1 cellular context compared by ENCODE assay signal in the genomic region with DNA sequence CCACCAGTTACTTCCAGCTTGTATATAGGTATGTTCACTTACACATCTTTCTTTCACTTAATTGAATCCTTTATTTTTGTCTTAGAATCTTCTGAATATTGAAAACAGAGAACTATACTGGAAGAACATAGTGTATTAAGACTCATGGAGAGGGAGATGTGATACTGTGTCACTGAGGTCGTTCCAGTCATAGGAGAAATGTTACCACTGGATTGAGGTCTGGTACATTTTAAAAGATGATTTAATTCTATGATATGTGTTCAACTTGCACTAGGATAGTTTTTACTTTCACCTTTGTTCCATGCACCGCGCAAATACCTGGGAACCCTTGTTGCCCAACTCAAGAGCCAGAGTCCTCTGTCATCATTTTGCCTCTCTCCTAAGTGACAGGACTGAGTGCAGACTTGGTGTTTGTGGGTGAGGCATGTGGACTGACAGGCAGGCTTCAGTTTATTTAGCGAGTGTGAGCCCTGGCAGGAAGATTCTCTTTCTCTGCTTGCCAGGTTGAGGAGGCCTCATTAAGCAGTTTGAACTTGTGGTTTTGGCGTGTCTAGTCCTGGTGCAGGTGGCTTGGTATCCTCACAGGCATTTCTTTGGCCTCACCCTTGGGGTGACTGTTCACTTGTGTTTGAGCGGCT.
TF ChIP-seq lines count a peak whose summit lies in the region.

No MANE protein-coding gene starts in this region.

TF ChIP-seq in GM23338, 12 proteins besides CTCF, POLR2A, EP300 and RAD21 (continued from another document):
- TF ChIP-seq, protein P1, sequence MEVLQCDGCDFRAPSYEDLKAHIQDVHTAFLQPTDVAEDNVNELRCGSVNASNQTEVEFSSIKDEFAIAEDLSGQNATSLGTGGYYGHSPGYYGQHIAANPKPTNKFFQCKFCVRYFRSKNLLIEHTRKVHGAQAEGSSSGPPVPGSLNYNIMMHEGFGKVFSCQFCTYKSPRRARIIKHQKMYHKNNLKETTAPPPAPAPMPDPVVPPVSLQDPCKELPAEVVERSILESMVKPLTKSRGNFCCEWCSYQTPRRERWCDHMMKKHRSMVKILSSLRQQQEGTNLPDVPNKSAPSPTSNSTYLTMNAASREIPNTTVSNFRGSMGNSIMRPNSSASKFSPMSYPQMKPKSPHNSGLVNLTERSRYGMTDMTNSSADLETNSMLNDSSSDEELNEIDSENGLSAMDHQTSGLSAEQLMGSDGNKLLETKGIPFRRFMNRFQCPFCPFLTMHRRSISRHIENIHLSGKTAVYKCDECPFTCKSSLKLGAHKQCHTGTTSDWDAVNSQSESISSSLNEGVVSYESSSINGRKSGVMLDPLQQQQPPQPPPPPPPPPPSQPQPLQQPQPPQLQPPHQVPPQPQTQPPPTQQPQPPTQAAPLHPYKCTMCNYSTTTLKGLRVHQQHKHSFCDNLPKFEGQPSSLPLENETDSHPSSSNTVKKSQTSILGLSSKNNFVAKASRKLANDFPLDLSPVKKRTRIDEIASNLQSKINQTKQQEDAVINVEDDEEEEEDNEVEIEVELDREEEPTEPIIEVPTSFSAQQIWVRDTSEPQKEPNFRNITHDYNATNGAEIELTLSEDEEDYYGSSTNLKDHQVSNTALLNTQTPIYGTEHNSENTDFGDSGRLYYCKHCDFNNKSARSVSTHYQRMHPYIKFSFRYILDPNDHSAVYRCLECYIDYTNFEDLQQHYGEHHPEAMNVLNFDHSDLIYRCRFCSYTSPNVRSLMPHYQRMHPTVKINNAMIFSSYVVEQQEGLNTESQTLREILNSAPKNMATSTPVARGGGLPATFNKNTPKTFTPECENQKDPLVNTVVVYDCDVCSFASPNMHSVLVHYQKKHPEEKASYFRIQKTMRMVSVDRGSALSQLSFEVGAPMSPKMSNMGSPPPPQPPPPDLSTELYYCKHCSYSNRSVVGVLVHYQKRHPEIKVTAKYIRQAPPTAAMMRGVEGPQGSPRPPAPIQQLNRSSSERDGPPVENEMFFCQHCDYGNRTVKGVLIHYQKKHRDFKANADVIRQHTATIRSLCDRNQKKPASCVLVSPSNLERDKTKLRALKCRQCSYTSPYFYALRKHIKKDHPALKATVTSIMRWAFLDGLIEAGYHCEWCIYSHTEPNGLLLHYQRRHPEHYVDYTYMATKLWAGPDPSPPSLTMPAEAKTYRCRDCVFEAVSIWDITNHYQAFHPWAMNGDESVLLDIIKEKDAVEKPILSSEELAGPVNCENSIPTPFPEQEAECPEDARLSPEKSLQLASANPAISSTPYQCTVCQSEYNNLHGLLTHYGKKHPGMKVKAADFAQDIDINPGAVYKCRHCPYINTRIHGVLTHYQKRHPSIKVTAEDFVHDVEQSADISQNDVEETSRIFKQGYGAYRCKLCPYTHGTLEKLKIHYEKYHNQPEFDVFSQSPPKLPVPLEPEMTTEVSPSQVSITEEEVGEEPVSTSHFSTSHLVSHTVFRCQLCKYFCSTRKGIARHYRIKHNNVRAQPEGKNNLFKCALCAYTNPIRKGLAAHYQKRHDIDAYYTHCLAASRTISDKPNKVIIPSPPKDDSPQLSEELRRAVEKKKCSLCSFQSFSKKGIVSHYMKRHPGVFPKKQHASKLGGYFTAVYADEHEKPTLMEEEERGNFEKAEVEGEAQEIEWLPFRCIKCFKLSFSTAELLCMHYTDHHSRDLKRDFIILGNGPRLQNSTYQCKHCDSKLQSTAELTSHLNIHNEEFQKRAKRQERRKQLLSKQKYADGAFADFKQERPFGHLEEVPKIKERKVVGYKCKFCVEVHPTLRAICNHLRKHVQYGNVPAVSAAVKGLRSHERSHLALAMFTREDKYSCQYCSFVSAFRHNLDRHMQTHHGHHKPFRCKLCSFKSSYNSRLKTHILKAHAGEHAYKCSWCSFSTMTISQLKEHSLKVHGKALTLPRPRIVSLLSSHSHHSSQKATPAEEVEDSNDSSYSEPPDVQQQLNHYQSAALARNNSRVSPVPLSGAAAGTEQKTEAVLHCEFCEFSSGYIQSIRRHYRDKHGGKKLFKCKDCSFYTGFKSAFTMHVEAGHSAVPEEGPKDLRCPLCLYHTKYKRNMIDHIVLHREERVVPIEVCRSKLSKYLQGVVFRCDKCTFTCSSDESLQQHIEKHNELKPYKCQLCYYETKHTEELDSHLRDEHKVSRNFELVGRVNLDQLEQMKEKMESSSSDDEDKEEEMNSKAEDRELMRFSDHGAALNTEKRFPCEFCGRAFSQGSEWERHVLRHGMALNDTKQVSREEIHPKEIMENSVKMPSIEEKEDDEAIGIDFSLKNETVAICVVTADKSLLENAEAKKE (CRISPR knock-in tag; IDR thresholded peaks at IDR 0.05) = no peak
- no peak for TF ChIP-seq REST (IDR thresholded peaks at IDR 0.05; ENCODE audit: unreplicated experiment)
- TF ChIP-seq EZH2 (IDR thresholded peaks at IDR 0.05; ENCODE audit: low read depth, unreplicated experiment) = no peak
- no peak for TF ChIP-seq POLR2AphosphoS5 (IDR thresholded peaks at IDR 0.05; ENCODE audit: low read depth)
